24 cellular contexts compared by ENCODE assay signal in the genomic region with DNA sequence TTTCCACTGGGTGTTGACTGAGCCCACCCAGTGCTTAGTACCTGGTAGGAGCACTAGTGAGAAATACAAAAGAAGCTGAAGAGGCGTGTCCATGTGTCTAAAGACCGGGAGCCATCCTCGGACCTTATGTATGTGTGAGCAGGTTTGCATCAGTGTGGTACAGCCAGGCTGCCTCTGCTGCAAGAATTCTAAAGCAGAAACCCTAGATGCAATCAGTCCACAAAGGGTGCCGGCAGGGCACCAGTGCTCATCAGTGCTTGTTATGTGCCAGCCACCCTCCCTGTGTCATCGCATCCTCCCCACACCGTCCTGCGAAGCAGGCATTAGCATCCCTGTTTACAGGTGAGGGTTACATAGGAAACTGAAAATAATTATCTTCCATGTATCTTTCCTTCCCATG.
DNase-seq lines count a peak whose midpoint lies in the region; ATAC-seq and TF ChIP-seq lines count a peak whose summit lies in the region.
"Had no signal": no experiment of that assay in that cellular context is flagged by ENCODE, and none has a peak within 500 bp of the region (broad histone marks: within the 10 kb centered on the region; RNA-seq: fewer than 3 reads in every experiment).

No MANE protein-coding gene starts in this region.

- H3K27me3 Mint-ChIP-seq in CD8-positive, alpha-beta memory T cell = peaks cover 0 to 2% of the 10 kb centered on the region in 2 donors
- H3K27me3 Mint-ChIP-seq: CD4-positive, alpha-beta memory T cell; natural killer cell treated with Interleukin-12 subunit alpha and Interleukin-12 subunit beta and Interleukin-15 and Interleukin-18, amount 100 ng/mL, for 72 hours had no signal

- POLR2A ChIA-PET in CD8-positive, alpha-beta memory T cell (lab: Charles Lee) = no interaction called here

- H3K4me3 ChIP-seq in left ventricle myocardium inferior (no peak overlapping the region), right cardiac atrium (ENCODE audit: low read length) (no peak overlapping the region), lower lobe of right lung (no peak overlapping the region), gastrocnemius medialis (no peak overlapping the region)
- no peak overlapping the region for H3K4me3 ChIP-seq in CD8-positive, alpha-beta memory T cell (ENCODE audit: low read length)
- H3K4me3 ChIP-seq: GM12878, spleen had no signal

- no peaks in the 10 kb centered on the region for H3K9me3 Mint-ChIP-seq in CD8-positive, alpha-beta memory T cell
- H3K9me3 Mint-ChIP-seq: activated T-cell treated with anti-CD3 and anti-CD28 coated beads, Interleukin-2, amount 50 U/mL, for 72 hours; CD4-positive, alpha-beta memory T cell; natural killer cell treated with Interleukin-12 subunit alpha and Interleukin-12 subunit beta and Interleukin-15 and Interleukin-18, amount 100 ng/mL, for 72 hours had no signal

- H3K4me1 Mint-ChIP-seq in CD8-positive, alpha-beta memory T cell = peaks cover 4 to 9% (median 6%) of the 10 kb centered on the region in 3 donors

- H3K27me3 ChIP-seq in left ventricle myocardium inferior (ENCODE audit: low read depth) = no peaks in the 10 kb centered on the region
- H3K27me3 ChIP-seq in right cardiac atrium (ENCODE audit: control insufficient read depth, insufficient read depth) = no peaks in the 10 kb centered on the region
- no peaks in the 10 kb centered on the region for H3K27me3 ChIP-seq in lower lobe of right lung (ENCODE audit: low read depth)
- no peaks in the 10 kb centered on the region for H3K27me3 ChIP-seq in gastrocnemius medialis
- H3K27me3 ChIP-seq in CD8-positive, alpha-beta memory T cell (ENCODE audit: insufficient read depth, low read length, poor library complexity, severe bottlenecking) = no peaks in the 10 kb centered on the region
- H3K27me3 ChIP-seq: spleen had no signal

- H3K9me3 ChIP-seq in left ventricle myocardium inferior (replicated peaks) = no peaks in the 10 kb centered on the region
- H3K9me3 ChIP-seq in right cardiac atrium (ENCODE audit: control insufficient read depth, low read length) = no peaks in the 10 kb centered on the region
- no peaks in the 10 kb centered on the region for H3K9me3 ChIP-seq in lower lobe of right lung
- no peaks in the 10 kb centered on the region for H3K9me3 ChIP-seq in gastrocnemius medialis
- no peaks in the 10 kb centered on the region for H3K9me3 ChIP-seq in CD8-positive, alpha-beta memory T cell (ENCODE audit: low read length)
- H3K9me3 ChIP-seq: spleen had no signal

- peaks cover 0 to 40% (median 6%) of the 10 kb centered on the region in 3 donors for H3K36me3 Mint-ChIP-seq in CD8-positive, alpha-beta memory T cell
- H3K36me3 Mint-ChIP-seq: natural killer cell treated with Interleukin-12 subunit alpha and Interleukin-12 subunit beta and Interleukin-15 and Interleukin-18, amount 100 ng/mL, for 72 hours had no signal

- WGBS in right cardiac atrium = 94% methylated on average over 7 of the region's 7 CpGs

- H3K4me1 ChIP-seq in left ventricle myocardium inferior = peaks cover 94% of the 10 kb centered on the region
- peaks cover 32% of the 10 kb centered on the region for H3K4me1 ChIP-seq in right cardiac atrium (ENCODE audit: control insufficient read depth, insufficient read depth, low read length)
- H3K4me1 ChIP-seq in lower lobe of right lung = peaks cover 71% of the 10 kb centered on the region
- peaks cover 56 to 77% of the 10 kb centered on the region in 2 donors for H3K4me1 ChIP-seq in gastrocnemius medialis
- H3K4me1 ChIP-seq in CD8-positive, alpha-beta memory T cell (ENCODE audit: insufficient read depth, low read length) = peaks cover 2% of the 10 kb centered on the region

- CTCF ChIA-PET in CD8-positive, alpha-beta memory T cell (lab: Charles Lee) = no interaction called here

- intact Hi-C loops in left ventricle myocardium inferior (cut with micrococcal nuclease) (no loop called here), right cardiac atrium (cut with DNase I) (no loop called here), lower lobe of right lung (cut with DNase I) (no loop called here), gastrocnemius medialis (cut with DNase I; ENCODE audit: low total_unique reads) (no loop called here)

- no peak for TF ChIP-seq POLR2A in gastrocnemius medialis (IDR thresholded peaks at IDR 0.05)

- no peak for ATAC-seq in right cardiac atrium
- ATAC-seq in lower lobe of right lung = no peak
- no peak for ATAC-seq in gastrocnemius medialis
- ATAC-seq: activated T-cell treated with anti-CD3 and anti-CD28 coated beads, Interleukin-2, amount 50 U/mL, for 72 hours; GM12878; left lobe of liver; Panc1 had no signal

- no peak overlapping the region for H3K4me3 Mint-ChIP-seq in CD8-positive, alpha-beta memory T cell
- H3K4me3 Mint-ChIP-seq: activated T-cell treated with anti-CD3 and anti-CD28 coated beads, Interleukin-2, amount 50 U/mL, for 72 hours; CD4-positive, alpha-beta memory T cell; natural killer cell treated with Interleukin-12 subunit alpha and Interleukin-12 subunit beta and Interleukin-15 and Interleukin-18, amount 100 ng/mL, for 72 hours had no signal

- no peak for TF ChIP-seq CTCF in left ventricle myocardium inferior (IDR thresholded peaks at IDR 0.05; ENCODE audit: borderline replicate concordance)
- no peak for TF ChIP-seq CTCF in lower lobe of right lung (IDR thresholded peaks at IDR 0.05)
- no peak for TF ChIP-seq CTCF in gastrocnemius medialis (IDR thresholded peaks at IDR 0.05 in 4 of 5, conservative IDR thresholded peaks at IDR 0.05 in 1 of 5)

- peak overlapping the region in 1 of 8 donors; percentile 70 for H3K27ac Mint-ChIP-seq in CD8-positive, alpha-beta memory T cell
- H3K27ac Mint-ChIP-seq: CD4-positive, alpha-beta memory T cell; natural killer cell treated with Interleukin-12 subunit alpha and Interleukin-12 subunit beta and Interleukin-15 and Interleukin-18, amount 100 ng/mL, for 72 hours had no signal

- H3K36me3 ChIP-seq in left ventricle myocardium inferior (peaks cover 16% of the 10 kb centered on the region), lower lobe of right lung (peaks cover 22% of the 10 kb centered on the region), gastrocnemius medialis (no peaks in the 10 kb centered on the region)
- H3K36me3 ChIP-seq in CD8-positive, alpha-beta memory T cell (ENCODE audit: insufficient read depth, low read length) = no peaks in the 10 kb centered on the region

- H3K27ac ChIP-seq in left ventricle myocardium inferior (replicated peaks) = peak overlapping the region; percentile 92
- no peak overlapping the region for H3K27ac ChIP-seq in right cardiac atrium (ENCODE audit: low read length)
- H3K27ac ChIP-seq in lower lobe of right lung = peak overlapping the region; percentile 87
- peak overlapping the region; percentile 60 to 79 (median 72) for H3K27ac ChIP-seq in gastrocnemius medialis
- no peak overlapping the region for H3K27ac ChIP-seq in CD8-positive, alpha-beta memory T cell (ENCODE audit: low read depth, low read length)

- no peak for DNase-seq in left ventricle myocardium inferior
- DNase-seq in right cardiac atrium = no peak
- no peak for DNase-seq in lower lobe of right lung
- DNase-seq in gastrocnemius medialis = no peak
- DNase-seq in HCEC 1CT = no peak
- no peak for DNase-seq in KG1 (lab: John Stamatoyannopoulos, UW)
- DNase-seq in CD8-positive, alpha-beta memory T cell = no peak
- no peak for DNase-seq in NCI-H510A treated with DMSO at 0.1 percent for 48 hours (lab: John Stamatoyannopoulos, UW)
- DNase-seq: activated CD4-positive, alpha-beta T cell treated with anti-CD3 and anti-CD28 coated beads, Interleukin-2, amount 50 U/mL, for 4 hours; activated naive CD4-positive, alpha-beta T cell; activated T-cell treated with anti-CD3 and anti-CD28 coated beads, Interleukin-2, amount 50 U/mL, for 72 hours; CD4-positive, alpha-beta memory T cell; DMS 273 treated with DMSO at 0.1 percent for 48 hours; effector CD8-positive, alpha-beta T cell; EL; hippocampal formation; NCI-H1092; NCI-H1694 treated with DMSO at 0.1 percent for 48 hours; spleen; SW 1271 had no signal

- in situ Hi-C loops in gastrocnemius medialis (cut with MboI; ENCODE audit: low sequenced_read_pairs in 4 of 4) = no loop called here

Comparison
In these comparisons a context has a peak if more than half of its experiments do, and no peak if none do; other contexts are left out.
1. H3K27ac ChIP-seq: peak in left ventricle myocardium inferior (single experiment), lower lobe of right lung (single experiment) and gastrocnemius medialis (4 of 4); none in right cardiac atrium (single experiment) and CD8-positive, alpha-beta memory T cell (single experiment).